1 cellular context compared by ENCODE assay signal in the genomic region with DNA sequence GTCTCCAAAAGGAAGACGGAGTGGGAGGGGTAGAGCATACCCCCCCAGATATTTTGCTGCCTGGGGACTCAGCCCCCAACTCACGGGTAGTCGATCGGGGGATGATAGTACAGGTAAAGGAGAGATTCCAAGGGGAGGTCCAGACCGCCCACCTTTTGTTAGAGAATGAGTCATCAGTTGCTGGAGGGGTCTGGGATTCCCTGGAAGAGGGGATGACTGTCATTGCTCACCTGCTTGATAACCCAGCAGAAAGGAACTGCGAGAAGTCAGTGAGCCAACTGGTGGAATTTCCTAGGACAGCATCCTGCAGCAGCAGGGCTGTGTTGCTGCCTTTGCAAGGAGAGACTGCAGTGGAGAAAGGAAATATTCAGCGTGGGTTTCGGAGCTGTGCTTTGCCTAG.
A peak's percentile ranks its signal among the peaks of the same experiment; 100 is the strongest.
TF ChIP-seq lines count a peak whose summit lies in the region.

No MANE protein-coding gene starts in this region.

TF ChIP-seq in H1, 55 proteins besides CTCF, POLR2A, EP300 and RAD21 (continued from another document):
- TF ChIP-seq TBP (IDR thresholded peaks at IDR 0.05; ENCODE audit: low read depth, low read length) (peak; percentile 31; the same call in 1 of the 2 replicates), SAP30 (IDR thresholded peaks at IDR 0.05; ENCODE audit: insufficient read depth, insufficient replicate concordance, low read length) (no peak), MAFK (IDR thresholded peaks at IDR 0.05; ENCODE audit: low read depth, low read length) (no peak), SIRT6 (IDR thresholded peaks at IDR 0.05; ENCODE audit: low read length) (no peak)
- TF ChIP-seq, protein P1, sequence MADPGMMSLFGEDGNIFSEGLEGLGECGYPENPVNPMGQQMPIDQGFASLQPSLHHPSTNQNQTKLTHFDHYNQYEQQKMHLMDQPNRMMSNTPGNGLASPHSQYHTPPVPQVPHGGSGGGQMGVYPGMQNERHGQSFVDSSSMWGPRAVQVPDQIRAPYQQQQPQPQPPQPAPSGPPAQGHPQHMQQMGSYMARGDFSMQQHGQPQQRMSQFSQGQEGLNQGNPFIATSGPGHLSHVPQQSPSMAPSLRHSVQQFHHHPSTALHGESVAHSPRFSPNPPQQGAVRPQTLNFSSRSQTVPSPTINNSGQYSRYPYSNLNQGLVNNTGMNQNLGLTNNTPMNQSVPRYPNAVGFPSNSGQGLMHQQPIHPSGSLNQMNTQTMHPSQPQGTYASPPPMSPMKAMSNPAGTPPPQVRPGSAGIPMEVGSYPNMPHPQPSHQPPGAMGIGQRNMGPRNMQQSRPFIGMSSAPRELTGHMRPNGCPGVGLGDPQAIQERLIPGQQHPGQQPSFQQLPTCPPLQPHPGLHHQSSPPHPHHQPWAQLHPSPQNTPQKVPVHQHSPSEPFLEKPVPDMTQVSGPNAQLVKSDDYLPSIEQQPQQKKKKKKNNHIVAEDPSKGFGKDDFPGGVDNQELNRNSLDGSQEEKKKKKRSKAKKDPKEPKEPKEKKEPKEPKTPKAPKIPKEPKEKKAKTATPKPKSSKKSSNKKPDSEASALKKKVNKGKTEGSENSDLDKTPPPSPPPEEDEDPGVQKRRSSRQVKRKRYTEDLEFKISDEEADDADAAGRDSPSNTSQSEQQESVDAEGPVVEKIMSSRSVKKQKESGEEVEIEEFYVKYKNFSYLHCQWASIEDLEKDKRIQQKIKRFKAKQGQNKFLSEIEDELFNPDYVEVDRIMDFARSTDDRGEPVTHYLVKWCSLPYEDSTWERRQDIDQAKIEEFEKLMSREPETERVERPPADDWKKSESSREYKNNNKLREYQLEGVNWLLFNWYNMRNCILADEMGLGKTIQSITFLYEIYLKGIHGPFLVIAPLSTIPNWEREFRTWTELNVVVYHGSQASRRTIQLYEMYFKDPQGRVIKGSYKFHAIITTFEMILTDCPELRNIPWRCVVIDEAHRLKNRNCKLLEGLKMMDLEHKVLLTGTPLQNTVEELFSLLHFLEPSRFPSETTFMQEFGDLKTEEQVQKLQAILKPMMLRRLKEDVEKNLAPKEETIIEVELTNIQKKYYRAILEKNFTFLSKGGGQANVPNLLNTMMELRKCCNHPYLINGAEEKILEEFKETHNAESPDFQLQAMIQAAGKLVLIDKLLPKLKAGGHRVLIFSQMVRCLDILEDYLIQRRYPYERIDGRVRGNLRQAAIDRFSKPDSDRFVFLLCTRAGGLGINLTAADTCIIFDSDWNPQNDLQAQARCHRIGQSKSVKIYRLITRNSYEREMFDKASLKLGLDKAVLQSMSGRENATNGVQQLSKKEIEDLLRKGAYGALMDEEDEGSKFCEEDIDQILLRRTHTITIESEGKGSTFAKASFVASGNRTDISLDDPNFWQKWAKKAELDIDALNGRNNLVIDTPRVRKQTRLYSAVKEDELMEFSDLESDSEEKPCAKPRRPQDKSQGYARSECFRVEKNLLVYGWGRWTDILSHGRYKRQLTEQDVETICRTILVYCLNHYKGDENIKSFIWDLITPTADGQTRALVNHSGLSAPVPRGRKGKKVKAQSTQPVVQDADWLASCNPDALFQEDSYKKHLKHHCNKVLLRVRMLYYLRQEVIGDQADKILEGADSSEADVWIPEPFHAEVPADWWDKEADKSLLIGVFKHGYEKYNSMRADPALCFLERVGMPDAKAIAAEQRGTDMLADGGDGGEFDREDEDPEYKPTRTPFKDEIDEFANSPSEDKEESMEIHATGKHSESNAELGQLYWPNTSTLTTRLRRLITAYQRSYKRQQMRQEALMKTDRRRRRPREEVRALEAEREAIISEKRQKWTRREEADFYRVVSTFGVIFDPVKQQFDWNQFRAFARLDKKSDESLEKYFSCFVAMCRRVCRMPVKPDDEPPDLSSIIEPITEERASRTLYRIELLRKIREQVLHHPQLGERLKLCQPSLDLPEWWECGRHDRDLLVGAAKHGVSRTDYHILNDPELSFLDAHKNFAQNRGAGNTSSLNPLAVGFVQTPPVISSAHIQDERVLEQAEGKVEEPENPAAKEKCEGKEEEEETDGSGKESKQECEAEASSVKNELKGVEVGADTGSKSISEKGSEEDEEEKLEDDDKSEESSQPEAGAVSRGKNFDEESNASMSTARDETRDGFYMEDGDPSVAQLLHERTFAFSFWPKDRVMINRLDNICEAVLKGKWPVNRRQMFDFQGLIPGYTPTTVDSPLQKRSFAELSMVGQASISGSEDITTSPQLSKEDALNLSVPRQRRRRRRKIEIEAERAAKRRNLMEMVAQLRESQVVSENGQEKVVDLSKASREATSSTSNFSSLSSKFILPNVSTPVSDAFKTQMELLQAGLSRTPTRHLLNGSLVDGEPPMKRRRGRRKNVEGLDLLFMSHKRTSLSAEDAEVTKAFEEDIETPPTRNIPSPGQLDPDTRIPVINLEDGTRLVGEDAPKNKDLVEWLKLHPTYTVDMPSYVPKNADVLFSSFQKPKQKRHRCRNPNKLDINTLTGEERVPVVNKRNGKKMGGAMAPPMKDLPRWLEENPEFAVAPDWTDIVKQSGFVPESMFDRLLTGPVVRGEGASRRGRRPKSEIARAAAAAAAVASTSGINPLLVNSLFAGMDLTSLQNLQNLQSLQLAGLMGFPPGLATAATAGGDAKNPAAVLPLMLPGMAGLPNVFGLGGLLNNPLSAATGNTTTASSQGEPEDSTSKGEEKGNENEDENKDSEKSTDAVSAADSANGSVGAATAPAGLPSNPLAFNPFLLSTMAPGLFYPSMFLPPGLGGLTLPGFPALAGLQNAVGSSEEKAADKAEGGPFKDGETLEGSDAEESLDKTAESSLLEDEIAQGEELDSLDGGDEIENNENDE (IDR thresholded peaks at IDR 0.05; ENCODE audit: insufficient replicate concordance, low read length), result no peak
TF ChIP-seq in H1: peak in this region for 10.
